In genomic region chr5:55225346-55225745, GRCh38 we compare ENCODE assay signal across 17 cellular contexts. TPM values are rescaled to one million over a fixed set of nuclear protein-coding genes. Genes with fewer than 3 reads are reported as not detected.
"Had no signal": no experiment of that assay in that cellular context is flagged by ENCODE, and none has a peak within 500 bp of the region (broad histone marks: within the 10 kb centered on the region; RNA-seq: fewer than 3 reads in every experiment).

No MANE protein-coding gene starts in this region.

- H3K27ac ChIP-seq: brain microvascular endothelial cell, epithelial cell of prostate, neural progenitor cell, sigmoid colon, spleen had no signal

- H3K4me3 ChIP-seq: neural progenitor cell, sigmoid colon, spleen had no signal

- H3K27ac Mint-ChIP-seq: activated naive CD8-positive, alpha-beta T cell treated with anti-CD3 and anti-CD28 coated beads, Interleukin-2, amount 10 ng/mL, durations not matched to agents 7 days and 5 days; neural progenitor cell had no signal

- ATAC-seq: activated CD4-positive, CD25-positive, alpha-beta regulatory T cell treated with anti-CD3 and anti-CD28 coated beads, Interleukin-2, amount 50 U/mL, for 24 hours had no signal

- H3K36me3 ChIP-seq: brain microvascular endothelial cell, neural progenitor cell, sigmoid colon, spleen had no signal

- H3K4me2 ChIP-seq: neural progenitor cell had no signal

- H3K36me3 Mint-ChIP-seq: activated naive CD8-positive, alpha-beta T cell treated with anti-CD3 and anti-CD28 coated beads, Interleukin-2, amount 10 ng/mL, durations not matched to agents 7 days and 5 days; neural progenitor cell had no signal

- H3K9me3 Mint-ChIP-seq: activated naive CD8-positive, alpha-beta T cell treated with anti-CD3 and anti-CD28 coated beads, Interleukin-2, amount 10 ng/mL, durations not matched to agents 7 days and 5 days had no signal

- H3K9ac ChIP-seq: neural progenitor cell, parathyroid adenoma had no signal

- H3K79me2 ChIP-seq: parathyroid adenoma had no signal

- H3K9me3 ChIP-seq: sigmoid colon, spleen had no signal

- DNase-seq: activated CD4-positive, alpha-beta T cell treated with anti-CD3 and anti-CD28 coated beads, Interleukin-2, amount 50 U/mL, for 1 hour; activated gamma-delta T cell treated with Interleukin-2 at 50 U/mL for 16 hours; activated naive CD8-positive, alpha-beta T cell treated with anti-CD3 and anti-CD28 coated beads, Interleukin-2, amount 10 ng/mL, durations not matched to agents 7 days and 5 days; activated T-cell treated with anti-CD3 and anti-CD28 coated beads, Interleukin-2, amount 50 U/mL, for 48 hours; brain microvascular endothelial cell; cerebellar nuclear complex; dermis blood vessel endothelial cell; head of caudate nucleus; sigmoid colon; spleen had no signal

- H2AFZ ChIP-seq: neural progenitor cell, parathyroid adenoma had no signal

RNA-seq across cellular contexts. Expression of gene MCIDAS, which starts 1.8 kb away (rescaled TPM):
- total RNA-seq: activated naive CD8-positive, alpha-beta T cell treated with anti-CD3 and anti-CD28 coated beads, Interleukin-2, amount 10 ng/mL, durations not matched to agents 7 days and 5 days; dermis blood vessel endothelial cell; frontal cortex; lower leg skin; mesenteric fat pad; sigmoid colon; spleen had no signal
- polyA plus RNA-seq: spleen had no signal

RNA-seq across cellular contexts. Expression of gene CCNO, which starts 8.1 kb away (rescaled TPM):
- total RNA-seq: activated naive CD8-positive, alpha-beta T cell treated with anti-CD3 and anti-CD28 coated beads, Interleukin-2, amount 10 ng/mL, durations not matched to agents 7 days and 5 days; dermis blood vessel endothelial cell; frontal cortex; mesenteric fat pad; sigmoid colon; spleen had no signal

RNA-seq across cellular contexts. Expression of gene CDC20B, which starts 52.4 kb away (rescaled TPM):
- total RNA-seq: dermis blood vessel endothelial cell, frontal cortex, lower leg skin, mesenteric fat pad, sigmoid colon, spleen had no signal
- polyA plus RNA-seq: sigmoid colon, spleen had no signal
